Comparison of ENCODE assay signal across 8 cellular contexts in the genomic region with DNA sequence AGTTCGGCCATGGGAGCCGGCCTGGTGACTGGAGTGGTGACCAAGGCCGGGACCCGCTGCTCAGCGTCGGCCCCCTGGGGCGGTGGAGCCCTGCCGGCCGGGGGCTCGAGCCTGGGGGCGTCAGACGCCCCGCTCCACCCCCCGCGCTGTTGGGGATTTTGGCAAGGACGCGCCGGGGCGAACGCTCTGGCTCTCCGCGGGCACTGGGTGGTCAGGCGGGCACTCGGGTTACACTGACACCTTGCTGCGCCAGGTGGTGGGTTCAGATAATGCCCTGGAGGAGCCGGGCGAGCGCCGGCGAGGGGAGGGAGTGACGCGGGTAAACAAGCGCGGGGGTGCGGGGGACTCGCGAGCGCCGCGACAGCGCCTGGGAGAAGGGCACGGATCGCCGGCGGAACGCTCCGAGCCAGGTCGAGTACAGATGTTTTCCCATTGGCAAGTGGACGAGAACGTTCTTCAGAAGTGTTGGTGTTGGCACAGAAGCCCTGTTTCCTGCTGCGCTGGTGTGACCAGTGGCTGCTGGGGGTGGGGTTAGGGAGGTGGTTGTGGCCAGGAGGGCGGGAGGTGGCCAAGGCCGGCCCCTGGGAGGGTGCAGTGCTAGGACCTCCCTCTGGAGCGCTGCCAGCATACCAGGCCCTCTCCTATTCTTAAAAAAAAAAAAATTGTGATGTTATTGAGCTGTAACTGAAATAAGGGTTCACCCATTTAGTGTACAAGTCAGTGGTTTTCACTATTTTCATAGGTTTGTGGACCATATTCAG. TPM values are rescaled to one million over a fixed set of nuclear protein-coding genes. Genes with fewer than 3 reads are reported as not detected.
DNase-seq lines count a peak whose midpoint lies in the region; ATAC-seq, FAIRE-seq and TF ChIP-seq lines count a peak whose summit lies in the region.

No MANE protein-coding gene starts in this region.

- ATAC-seq in HG02610 (IDR thresholded peaks at IDR 0.05; ENCODE audit: unreplicated experiment) (peak; percentile 40), aorta (ENCODE audit: low FRiP score) (peak; percentile 88)

- intact Hi-C loops in aorta (cut with DNase I), result loop anchor here (1.0 to 5.0 kb wide), 2 partner anchors 19 to 36 kb away; a partner anchor contains a TSS

- peaks cover 62% of the 10 kb centered on the region for H3K79me2 ChIP-seq in astrocyte (ENCODE audit: insufficient read depth, low read length)

- FAIRE-seq in astrocyte (lab: Jason Lieb, UNC), result no peak

- H3K27ac Mint-ChIP-seq in T-helper 2 cell treated with Interferon-gamma antibody and Interleukin-4, amounts not matched to agents 5 μg/mL and 100 μg/mL, for 36 hours, result peak overlapping the region; percentile 96
- peak overlapping the region; percentile 96 for H3K27ac Mint-ChIP-seq in astrocyte (ENCODE audit: unreplicated experiment)

- DNase-seq in NCI-H1105 (lab: John Stamatoyannopoulos, UW) (peak; percentile 53), astrocyte (ENCODE audit: low read depth) (peak; percentile 90), hepatic stellate cell (ENCODE audit: low spot score) (peak; percentile 99), aorta (peak; percentile 98)
- peak; percentile 82 for DNase-seq in T-helper 2 cell treated with Interferon-gamma antibody and Interleukin-4, amounts not matched to agents 5 μg/mL and 100 μg/mL, for 36 hours (ENCODE audit: low spot score)

- H3K4me2 ChIP-seq in astrocyte (ENCODE audit: low read length), result peak overlapping the region; percentile 84

- H3K4me1 ChIP-seq in astrocyte (ENCODE audit: insufficient read depth, low read length), result peaks cover 47% of the 10 kb centered on the region
- H3K4me1 ChIP-seq in rectal smooth muscle tissue (ENCODE audit: control insufficient read depth, insufficient read depth, low read length), result peaks cover 32% of the 10 kb centered on the region
- no peaks in the 10 kb centered on the region for H3K4me1 ChIP-seq in aorta (ENCODE audit: control insufficient read depth in 1 of 2, insufficient read depth in 2 of 2, low read length in 2 of 2)

- H3K9me3 ChIP-seq in astrocyte (ENCODE audit: insufficient read depth, low read depth, low read length) (no peaks in the 10 kb centered on the region), aorta (ENCODE audit: control insufficient read depth, low read length) (no peaks in the 10 kb centered on the region)

- H3K4me1 Mint-ChIP-seq in T-helper 2 cell treated with Interferon-gamma antibody and Interleukin-4, amounts not matched to agents 5 μg/mL and 100 μg/mL, for 36 hours (ENCODE audit: low read depth), result peaks cover 27% of the 10 kb centered on the region
- peaks cover 28% of the 10 kb centered on the region for H3K4me1 Mint-ChIP-seq in astrocyte (ENCODE audit: low read depth, unreplicated experiment)

- no peaks in the 10 kb centered on the region for H3K9me3 Mint-ChIP-seq in T-helper 2 cell treated with Interferon-gamma antibody and Interleukin-4, amounts not matched to agents 5 μg/mL and 100 μg/mL, for 36 hours
- H3K9me3 Mint-ChIP-seq in astrocyte (ENCODE audit: unreplicated experiment), result no peaks in the 10 kb centered on the region

- H3K4me3 ChIP-seq in GM12875 (ENCODE audit: low read depth, low read length) (peak overlapping the region; percentile 90), astrocyte (ENCODE audit: insufficient read depth, low read depth, low read length) (peak overlapping the region; percentile 74), rectal smooth muscle tissue (ENCODE audit: low read length) (peak overlapping the region; percentile 89), aorta (ENCODE audit: low read length in 2 of 2) (peak overlapping the region; percentile 49 to 96)

- no peak overlapping the region for H2AFZ ChIP-seq in astrocyte (ENCODE audit: low read depth, low read length)

- peaks cover 57% of the 10 kb centered on the region for H4K20me1 ChIP-seq in astrocyte (ENCODE audit: insufficient read depth, low read length)

- peak overlapping the region; percentile 97 for H3K9ac ChIP-seq in astrocyte (ENCODE audit: low read length)
- peak overlapping the region; percentile 96 for H3K9ac ChIP-seq in rectal smooth muscle tissue (ENCODE audit: low read length)

- no peak for TF ChIP-seq CTCF in GM12875 (IDR thresholded peaks at IDR 0.05; ENCODE audit: borderline replicate concordance, insufficient read depth, low read depth, low read length)
- TF ChIP-seq CTCF in astrocyte (IDR thresholded peaks at IDR 0.05; ENCODE audit: insufficient read depth, low read depth, low read length), result no peak

- H3K36me3 ChIP-seq in astrocyte (ENCODE audit: insufficient read depth, low read length) (peaks cover 22% of the 10 kb centered on the region), rectal smooth muscle tissue (ENCODE audit: control insufficient read depth, insufficient read depth, low read length) (peaks cover 31% of the 10 kb centered on the region), aorta (ENCODE audit: control insufficient read depth in 1 of 2, insufficient read depth in 2 of 2, low read length in 1 of 2) (peaks cover 0 to 10% of the 10 kb centered on the region in 2 donors)

- H3K27ac ChIP-seq in astrocyte (ENCODE audit: low read depth, low read length), result peak overlapping the region; percentile 96
- peak overlapping the region; percentile 98 for H3K27ac ChIP-seq in rectal smooth muscle tissue (ENCODE audit: low read depth, low read length)
- peak overlapping the region; percentile 92 to 96 for H3K27ac ChIP-seq in aorta (ENCODE audit: low read depth in 1 of 2, low read length in 2 of 2)

- no peaks in the 10 kb centered on the region for H3K27me3 Mint-ChIP-seq in T-helper 2 cell treated with Interferon-gamma antibody and Interleukin-4, amounts not matched to agents 5 μg/mL and 100 μg/mL, for 36 hours (ENCODE audit: low read depth)
- no peaks in the 10 kb centered on the region for H3K27me3 Mint-ChIP-seq in astrocyte (ENCODE audit: low read depth, unreplicated experiment)

- peaks cover 36% of the 10 kb centered on the region for H3K36me3 Mint-ChIP-seq in T-helper 2 cell treated with Interferon-gamma antibody and Interleukin-4, amounts not matched to agents 5 μg/mL and 100 μg/mL, for 36 hours (ENCODE audit: low read depth)
- peaks cover 14% of the 10 kb centered on the region for H3K36me3 Mint-ChIP-seq in astrocyte (ENCODE audit: low read depth, unreplicated experiment)

- WGBS in aorta, 2 donors, result 0% methylated on average over 54 of the region's 54 CpGs

- no peaks in the 10 kb centered on the region for H3K27me3 ChIP-seq in astrocyte (ENCODE audit: insufficient read depth, low read length)
- H3K27me3 ChIP-seq in rectal smooth muscle tissue (ENCODE audit: control insufficient read depth, insufficient read depth, low read length), result no peaks in the 10 kb centered on the region
- H3K27me3 ChIP-seq in aorta (ENCODE audit: control insufficient read depth in 1 of 2, insufficient read depth in 2 of 2, low read length in 1 of 2), result peaks cover 0 to 1% of the 10 kb centered on the region in 2 donors

- H3K4me3 Mint-ChIP-seq in T-helper 2 cell treated with Interferon-gamma antibody and Interleukin-4, amounts not matched to agents 5 μg/mL and 100 μg/mL, for 36 hours, result peak overlapping the region; percentile 94
- peak overlapping the region; percentile 92 for H3K4me3 Mint-ChIP-seq in astrocyte (ENCODE audit: unreplicated experiment)

RNA-seq across cellular contexts. Expression of a gene that starts 0.8 kb away (rescaled TPM):
- total RNA-seq in astrocyte (215 and 262 TPM in 2 replicates), aorta (100 to 1,000 TPM; 333 to 404 TPM)
- polyA plus RNA-seq in aorta, result 100 to 1,000 TPM; 152 to 358 TPM

RNA-seq across cellular contexts. Expression of a gene that starts 14.8 kb away (rescaled TPM):
- total RNA-seq in astrocyte (179 and 193 TPM in 2 replicates), aorta (10 to 100 TPM; 56.0 to 78.8 TPM)
- 10 to 100 TPM; 74.6 to 77.3 TPM for polyA plus RNA-seq in aorta

RNA-seq across cellular contexts. Expression of a gene that starts 27.7 kb away (rescaled TPM):
- 1.2 and 1.3 TPM in 2 replicates for total RNA-seq in astrocyte
- total RNA-seq in aorta, result 10 to 100 TPM; 16.1 to 34.7 TPM
- polyA plus RNA-seq in aorta, result 1 to 10 TPM; 6.6 to 9.3 TPM

RNA-seq across cellular contexts. Expression of a gene that starts 37.1 kb away (rescaled TPM):
- 19.9 and 20.7 TPM in 2 replicates for total RNA-seq in astrocyte
- total RNA-seq in aorta, result 10 to 100 TPM; 22.9 to 46.6 TPM
- 100 to 1,000 TPM in 1 of 2 donors, 10 to 100 TPM in 1; 24.2 to 103 TPM for polyA plus RNA-seq in aorta

Comparison
In these comparisons a context has a peak if more than half of its experiments do, and no peak if none do; other contexts are left out.
1. Peak in every context shown above with its lines: DNase-seq, ATAC-seq, H3K4me3 ChIP-seq and H3K27ac ChIP-seq.